ENCODE assay signal across 10 cellular contexts in genomic region chr13:42405665-42406390, GRCh38.
DNase-seq lines count a peak whose midpoint lies in the region; ATAC-seq and TF ChIP-seq lines count a peak whose summit lies in the region.
"Had no signal": no experiment of that assay in that cellular context is flagged by ENCODE, and none has a peak within 500 bp of the region (broad histone marks: within the 10 kb centered on the region; RNA-seq: fewer than 3 reads in every experiment).

No MANE protein-coding gene starts in this region.

- H3K9ac ChIP-seq in mesendoderm (ENCODE audit: low read length) (no peak overlapping the region), neural progenitor cell (no peak overlapping the region)

- no peaks in the 10 kb centered on the region for H3F3A ChIP-seq in neural progenitor cell (ENCODE audit: low read depth)

- no peaks in the 10 kb centered on the region for H3K27me3 ChIP-seq in mesendoderm (ENCODE audit: insufficient read depth, low read length, poor library complexity)
- no peaks in the 10 kb centered on the region for H3K27me3 ChIP-seq in neural progenitor cell

- H3K9me3 Mint-ChIP-seq in neural progenitor cell = no peaks in the 10 kb centered on the region

- H3K79me1 ChIP-seq in mesendoderm (ENCODE audit: low read length) = no peaks in the 10 kb centered on the region

- H3K36me3 ChIP-seq in mesendoderm (ENCODE audit: control insufficient read depth, insufficient read depth, low read length) (no peaks in the 10 kb centered on the region), neural progenitor cell (no peaks in the 10 kb centered on the region)

- no peaks in the 10 kb centered on the region for H3K4me1 ChIP-seq in mesendoderm (ENCODE audit: control insufficient read depth, low read depth, low read length)
- H3K4me1 ChIP-seq in neural progenitor cell = no peaks in the 10 kb centered on the region
- H3K4me1 ChIP-seq: A549 had no signal

- H2BK15ac ChIP-seq in mesendoderm (replicated peaks; ENCODE audit: low read depth) = no peak overlapping the region

- no peak overlapping the region for H3K4ac ChIP-seq in mesendoderm (ENCODE audit: low read depth, low read length)

- no peak overlapping the region for H4K8ac ChIP-seq in mesendoderm (ENCODE audit: low read depth, low read length)

- WGBS in mesendoderm (ENCODE audit: extremely low coverage, insufficient coverage, low lambda C conversion rate) = no CpG with 5 or more reads among the region's 9 CpGs

- no peaks in the 10 kb centered on the region for H3K36me3 Mint-ChIP-seq in neural progenitor cell

- H2AFZ ChIP-seq in neural progenitor cell (replicated peaks) = no peak overlapping the region

- peak; percentile 75 for DNase-seq in activated CD8-positive, alpha-beta memory T cell treated with anti-CD3 and anti-CD28 coated beads for 24 hours
- DNase-seq in activated CD8-positive, alpha-beta memory T cell treated with anti-CD3 and anti-CD28 coated beads, Interleukin-2, amount 50 U/mL, for 48 hours = no peak
- DNase-seq in activated effector memory CD4-positive, alpha-beta T cell treated with anti-CD3 and anti-CD28 coated beads, Interleukin-2, amount 50 U/mL, for 16 hours = peak; percentile 89
- peak; percentile 76 for DNase-seq in stimulated activated CD4-positive, alpha-beta T cell treated with anti-CD3 and anti-CD28 coated beads, Interleukin-1b, Interleukin-23, amount 100 ng/mL, for 48 hours
- DNase-seq in mesendoderm = no peak
- no peak for DNase-seq in NCI-H82 (lab: John Stamatoyannopoulos, UW)
- no peak for DNase-seq in neural progenitor cell (ENCODE audit: low spot score)

- H3K27ac Mint-ChIP-seq in neural progenitor cell = no peak overlapping the region

- H2BK120ac ChIP-seq in mesendoderm (ENCODE audit: low read depth, low read length) = no peak overlapping the region

- H3K4me2 ChIP-seq in mesendoderm (ENCODE audit: low read length) (no peak overlapping the region), neural progenitor cell (no peak overlapping the region)
- H3K4me2 ChIP-seq: A549 had no signal

- no peak overlapping the region for H2BK5ac ChIP-seq in mesendoderm (ENCODE audit: low read length)

- H4K5ac ChIP-seq in mesendoderm (ENCODE audit: low read length) = no peak overlapping the region

- no peak for TF ChIP-seq CTCF in neural progenitor cell (IDR thresholded peaks at IDR 0.05)

- no peaks in the 10 kb centered on the region for H3K27me3 Mint-ChIP-seq in neural progenitor cell (ENCODE audit: insufficient read depth, low read depth)

- H3K27ac ChIP-seq in mesendoderm (ENCODE audit: low read depth, low read length) = no peak overlapping the region
- no peak overlapping the region for H3K27ac ChIP-seq in neural progenitor cell
- H3K27ac ChIP-seq: A549, VCaP had no signal

- no peak overlapping the region for H2AK5ac ChIP-seq in mesendoderm (ENCODE audit: low read length)

- no peak overlapping the region for H3K4me3 ChIP-seq in mesendoderm (ENCODE audit: low read length)
- no peak overlapping the region for H3K4me3 ChIP-seq in neural progenitor cell
- H3K4me3 ChIP-seq: A549 had no signal

- H4K20me1 ChIP-seq in neural progenitor cell (ENCODE audit: low read depth) = no peaks in the 10 kb centered on the region

- H3K18ac ChIP-seq in mesendoderm (ENCODE audit: low read length) = no peak overlapping the region

- no peaks in the 10 kb centered on the region for H3K79me2 ChIP-seq in mesendoderm (ENCODE audit: control insufficient read depth, insufficient read depth, low read length)
- no peaks in the 10 kb centered on the region for H3K79me2 ChIP-seq in neural progenitor cell (ENCODE audit: low read depth)

- H3K56ac ChIP-seq in mesendoderm (ENCODE audit: low read length) = no peak overlapping the region

- H3K4me3 Mint-ChIP-seq in neural progenitor cell = no peak overlapping the region

- peak; percentile 68 for ATAC-seq in HG03342 (IDR thresholded peaks at IDR 0.05; ENCODE audit: unreplicated experiment)
- ATAC-seq: A549 had no signal

- no peak overlapping the region for H3K23ac ChIP-seq in mesendoderm (ENCODE audit: low read length)

- H3K4me1 Mint-ChIP-seq in neural progenitor cell = no peaks in the 10 kb centered on the region

- H3K9me3 ChIP-seq in neural progenitor cell (ENCODE audit: low read depth) = no peaks in the 10 kb centered on the region
- H3K9me3 ChIP-seq: A549 had no signal

Comparison
In these comparisons a context has a peak if more than half of its experiments do, and no peak if none do; other contexts are left out.
1. DNase-seq: peak in activated CD8-positive, alpha-beta memory T cell treated with anti-CD3 and anti-CD28 coated beads for 24 hours (single experiment), activated effector memory CD4-positive, alpha-beta T cell treated with anti-CD3 and anti-CD28 coated beads, Interleukin-2, amount 50 U/mL, for 16 hours (single experiment) and stimulated activated CD4-positive, alpha-beta T cell treated with anti-CD3 and anti-CD28 coated beads, Interleukin-1b, Interleukin-23, amount 100 ng/mL, for 48 hours (single experiment); none in activated CD8-positive, alpha-beta memory T cell treated with anti-CD3 and anti-CD28 coated beads, Interleukin-2, amount 50 U/mL, for 48 hours (single experiment), mesendoderm (single experiment), NCI-H82 (single experiment) and neural progenitor cell (single experiment).